ENCODE assay signal across 8 cellular contexts in genomic region chr17:76529643-76530488, GRCh38. TPM values are rescaled to one million over a fixed set of nuclear protein-coding genes. Genes with fewer than 3 reads are reported as not detected.
DNase-seq lines count a peak whose midpoint lies in the region; TF ChIP-seq lines count a peak whose summit lies in the region.

No MANE protein-coding gene starts in this region.

- H3K4me3 Mint-ChIP-seq in activated CD4-positive, alpha-beta T cell treated with anti-CD3 and anti-CD28 coated beads, Interleukin-2, amount 10 ng/mL, durations not matched to agents 7 days and 5 days = no peak overlapping the region
- no peak overlapping the region for H3K4me3 Mint-ChIP-seq in activated CD4-positive, alpha-beta T cell treated with anti-CD3 and anti-CD28 coated beads, Interleukin-2, amount 10 ng/mL, durations not matched to agents 24 days and 14 days
- H3K4me3 Mint-ChIP-seq in mesothelial cell of epicardium = no peak overlapping the region

- intact Hi-C loops in activated CD4-positive, alpha-beta T cell treated with anti-CD3 and anti-CD28 coated beads, Interleukin-2, amount 10 ng/mL, durations not matched to agents 24 days and 14 days (cut with micrococcal nuclease) = no loop called here

- 38% methylated on average over 27 of the region's 27 CpGs for WGBS in urinary bladder

- no peak for DNase-seq in activated CD4-positive, alpha-beta T cell treated with anti-CD3 and anti-CD28 coated beads, Interleukin-2, amount 10 ng/mL, durations not matched to agents 7 days and 5 days
- no peak for DNase-seq in activated CD4-positive, alpha-beta T cell treated with anti-CD3 and anti-CD28 coated beads, Interleukin-2, amount 10 ng/mL, durations not matched to agents 24 days and 14 days
- DNase-seq in ecto neural progenitor cell (ENCODE audit: low spot score) (peak; percentile 84), mesothelial cell of epicardium (ENCODE audit: low spot score in 2 of 2, unreplicated experiment in 2 of 2) (no peak), NCI-H2196 treated with DMSO at 0.1 percent for 48 hours (lab: John Stamatoyannopoulos, UW; ENCODE audit: unreplicated experiment) (no peak), NOMO-1 treated with DMSO at 0.1 percent for 48 hours (lab: John Stamatoyannopoulos, UW; ENCODE audit: unreplicated experiment) (no peak), NCI-H1436 (lab: John Stamatoyannopoulos, UW) (no peak)

- CTCF ChIA-PET in activated CD4-positive, alpha-beta T cell treated with anti-CD3 and anti-CD28 coated beads, Interleukin-2, amount 10 ng/mL, durations not matched to agents 7 days and 5 days (lab: Charles Lee) = interaction anchor here (1.4 kb wide), 1 partner anchor 9 kb away, joined by 4 read pairs; no protein-coding TSS in a partner anchor

- POLR2A ChIA-PET in activated CD4-positive, alpha-beta T cell treated with anti-CD3 and anti-CD28 coated beads, Interleukin-2, amount 10 ng/mL, durations not matched to agents 7 days and 5 days (lab: Charles Lee) = interaction anchor here (0.6 kb wide), 1 partner anchor 147 kb away, joined by 4 read pairs; no protein-coding TSS in a partner anchor

- no peaks in the 10 kb centered on the region for H3K36me3 ChIP-seq in urinary bladder (ENCODE audit: insufficient read depth)

- no peaks in the 10 kb centered on the region for H3K9me3 Mint-ChIP-seq in activated CD4-positive, alpha-beta T cell treated with anti-CD3 and anti-CD28 coated beads, Interleukin-2, amount 10 ng/mL, durations not matched to agents 7 days and 5 days
- no peaks in the 10 kb centered on the region for H3K9me3 Mint-ChIP-seq in activated CD4-positive, alpha-beta T cell treated with anti-CD3 and anti-CD28 coated beads, Interleukin-2, amount 10 ng/mL, durations not matched to agents 24 days and 14 days
- H3K9me3 Mint-ChIP-seq in mesothelial cell of epicardium = no peaks in the 10 kb centered on the region

- H3K27ac ChIP-seq in urinary bladder (ENCODE audit: low read depth) = peak overlapping the region; percentile 95

- peaks cover 2% of the 10 kb centered on the region for H3K4me1 ChIP-seq in urinary bladder (ENCODE audit: insufficient read depth)

- no peaks in the 10 kb centered on the region for H3K36me3 Mint-ChIP-seq in activated CD4-positive, alpha-beta T cell treated with anti-CD3 and anti-CD28 coated beads, Interleukin-2, amount 10 ng/mL, durations not matched to agents 7 days and 5 days (ENCODE audit: low read depth)
- H3K36me3 Mint-ChIP-seq in activated CD4-positive, alpha-beta T cell treated with anti-CD3 and anti-CD28 coated beads, Interleukin-2, amount 10 ng/mL, durations not matched to agents 24 days and 14 days (ENCODE audit: low read depth) = no peaks in the 10 kb centered on the region
- no peaks in the 10 kb centered on the region for H3K36me3 Mint-ChIP-seq in mesothelial cell of epicardium

- no peaks in the 10 kb centered on the region for H3K27me3 Mint-ChIP-seq in activated CD4-positive, alpha-beta T cell treated with anti-CD3 and anti-CD28 coated beads, Interleukin-2, amount 10 ng/mL, durations not matched to agents 7 days and 5 days
- H3K27me3 Mint-ChIP-seq in activated CD4-positive, alpha-beta T cell treated with anti-CD3 and anti-CD28 coated beads, Interleukin-2, amount 10 ng/mL, durations not matched to agents 24 days and 14 days = peaks cover 10% of the 10 kb centered on the region
- H3K27me3 Mint-ChIP-seq in mesothelial cell of epicardium (ENCODE audit: low read depth) = peaks cover 4% of the 10 kb centered on the region

- no peak overlapping the region for H3K4me3 ChIP-seq in urinary bladder (ENCODE audit: low read depth, low read length)

- H3K27ac Mint-ChIP-seq in activated CD4-positive, alpha-beta T cell treated with anti-CD3 and anti-CD28 coated beads, Interleukin-2, amount 10 ng/mL, durations not matched to agents 7 days and 5 days = peak overlapping the region; percentile 19
- H3K27ac Mint-ChIP-seq in activated CD4-positive, alpha-beta T cell treated with anti-CD3 and anti-CD28 coated beads, Interleukin-2, amount 10 ng/mL, durations not matched to agents 24 days and 14 days = no peak overlapping the region
- H3K27ac Mint-ChIP-seq in mesothelial cell of epicardium = peak overlapping the region; percentile 89

- no peak for TF ChIP-seq CTCF in mesothelial cell of epicardium (IDR thresholded peaks at IDR 0.05; ENCODE audit: unreplicated experiment)

- H3K4me1 Mint-ChIP-seq in activated CD4-positive, alpha-beta T cell treated with anti-CD3 and anti-CD28 coated beads, Interleukin-2, amount 10 ng/mL, durations not matched to agents 7 days and 5 days = peaks cover 16% of the 10 kb centered on the region
- H3K4me1 Mint-ChIP-seq in activated CD4-positive, alpha-beta T cell treated with anti-CD3 and anti-CD28 coated beads, Interleukin-2, amount 10 ng/mL, durations not matched to agents 24 days and 14 days = peaks cover 3% of the 10 kb centered on the region
- peaks cover 34% of the 10 kb centered on the region for H3K4me1 Mint-ChIP-seq in mesothelial cell of epicardium

RNA-seq across cellular contexts. Expression of gene CYGB, which starts 7.6 kb away (rescaled TPM):
- not detected for total RNA-seq in activated CD4-positive, alpha-beta T cell treated with anti-CD3 and anti-CD28 coated beads, Interleukin-2, amount 10 ng/mL, durations not matched to agents 7 days and 5 days
- total RNA-seq in activated CD4-positive, alpha-beta T cell treated with anti-CD3 and anti-CD28 coated beads, Interleukin-2, amount 10 ng/mL, durations not matched to agents 24 days and 14 days = not detected in 2 replicates
- 8.6 to 10.4 TPM (median 10.1 TPM) in 3 replicates for total RNA-seq in mesothelial cell of epicardium
- 14.4 TPM for total RNA-seq in urinary bladder
- polyA plus RNA-seq in urinary bladder = 68.7 TPM

RNA-seq across cellular contexts. Expression of gene PRCD, which starts 10.0 kb away (rescaled TPM):
- not detected for total RNA-seq in activated CD4-positive, alpha-beta T cell treated with anti-CD3 and anti-CD28 coated beads, Interleukin-2, amount 10 ng/mL, durations not matched to agents 7 days and 5 days
- not detected in 2 replicates for total RNA-seq in activated CD4-positive, alpha-beta T cell treated with anti-CD3 and anti-CD28 coated beads, Interleukin-2, amount 10 ng/mL, durations not matched to agents 24 days and 14 days
- 8.7 to 9.9 TPM (median 9.9 TPM) in 3 replicates for total RNA-seq in mesothelial cell of epicardium
- 7.1 TPM for total RNA-seq in urinary bladder
- 10.6 TPM for polyA plus RNA-seq in urinary bladder

RNA-seq across cellular contexts. Expression of gene RHBDF2, which starts 28.6 kb away (rescaled TPM):
- 10 to 100 TPM; 37.1 to 41.6 TPM for total RNA-seq in activated CD4-positive, alpha-beta T cell treated with anti-CD3 and anti-CD28 coated beads, Interleukin-2, amount 10 ng/mL, durations not matched to agents 7 days and 5 days
- total RNA-seq in activated CD4-positive, alpha-beta T cell treated with anti-CD3 and anti-CD28 coated beads, Interleukin-2, amount 10 ng/mL, durations not matched to agents 24 days and 14 days = 45.4 and 54.5 TPM in 2 replicates
- total RNA-seq in mesothelial cell of epicardium (19.1 to 21.6 TPM (median 21.5 TPM) in 3 replicates), urinary bladder (4.2 TPM)
- polyA plus RNA-seq in urinary bladder = 17.2 TPM

RNA-seq across cellular contexts. Expression of gene ST6GALNAC2, which starts 55.8 kb away (rescaled TPM):
- total RNA-seq in activated CD4-positive, alpha-beta T cell treated with anti-CD3 and anti-CD28 coated beads, Interleukin-2, amount 10 ng/mL, durations not matched to agents 7 days and 5 days = not detected
- not detected in 2 replicates for total RNA-seq in activated CD4-positive, alpha-beta T cell treated with anti-CD3 and anti-CD28 coated beads, Interleukin-2, amount 10 ng/mL, durations not matched to agents 24 days and 14 days
- total RNA-seq in mesothelial cell of epicardium (1.3 to 1.9 TPM (median 1.5 TPM) in 3 replicates), urinary bladder (10.3 TPM)
- polyA plus RNA-seq in urinary bladder = 7.6 TPM
